Comparison of ENCODE assay signal across 8 cellular contexts in genomic region chr11:75577198-75577597, GRCh38. TPM values are rescaled to one million over a fixed set of nuclear protein-coding genes. Genes with fewer than 3 reads are reported as not detected.
DNase-seq lines count a peak whose midpoint lies in the region; ATAC-seq and TF ChIP-seq lines count a peak whose summit lies in the region.

No MANE protein-coding gene starts in this region.

- intact Hi-C loops in activated T-helper 1 cell treated with anti-CD3 and anti-CD28 coated beads, Interleukin-12 subunit alpha, Interleukin-12 subunit beta, Interleukin-2, Interleukin-4 antibody, amounts not matched to agents 30 ng/mL and 10 ng/mL and 1 ng/mL, durations not matched to agents 14 hours and 24 hours and 36 hours (cut with micrococcal nuclease), result loop anchor here (1.0 kb wide), 2 partner anchors 30 to 132 kb away; no protein-coding TSS in a partner anchor

- peak; percentile 43 for DNase-seq in activated T-helper 1 cell treated with Interleukin-2 at 50 U/mL for 16 hours (ENCODE audit: low read depth)
- no peak for DNase-seq in activated T-helper 1 cell treated with anti-CD3 and anti-CD28 coated beads, Interleukin-12 subunit alpha, Interleukin-12 subunit beta, Interleukin-2, Interleukin-4 antibody, amounts not matched to agents 30 ng/mL and 10 ng/mL and 1 ng/mL, durations not matched to agents 14 hours and 24 hours and 36 hours (ENCODE audit: low spot score)
- DNase-seq in chondrocyte (ENCODE audit: low spot score), result no peak
- DNase-seq in nephron progenitor cell, result peak; percentile 71
- DNase-seq in NOMO-1 (lab: John Stamatoyannopoulos, UW; ENCODE audit: unreplicated experiment in 2 of 2), result no peak

- no peak overlapping the region for H3K27ac Mint-ChIP-seq in activated T-helper 1 cell treated with anti-CD3 and anti-CD28 coated beads, Interleukin-12 subunit alpha, Interleukin-12 subunit beta, Interleukin-2, Interleukin-4 antibody, amounts not matched to agents 30 ng/mL and 10 ng/mL and 1 ng/mL, durations not matched to agents 14 hours and 24 hours and 36 hours
- H3K27ac Mint-ChIP-seq in chondrocyte (ENCODE audit: unreplicated experiment), result peak overlapping the region; percentile 87
- no peak overlapping the region for H3K27ac Mint-ChIP-seq in nephron progenitor cell

- peaks cover 13% of the 10 kb centered on the region for H3K27me3 Mint-ChIP-seq in activated T-helper 1 cell treated with anti-CD3 and anti-CD28 coated beads, Interleukin-12 subunit alpha, Interleukin-12 subunit beta, Interleukin-2, Interleukin-4 antibody, amounts not matched to agents 30 ng/mL and 10 ng/mL and 1 ng/mL, durations not matched to agents 14 hours and 24 hours and 36 hours (ENCODE audit: insufficient read depth)
- H3K27me3 Mint-ChIP-seq in chondrocyte (ENCODE audit: low read depth) (no peaks in the 10 kb centered on the region), nephron progenitor cell (ENCODE audit: low read depth, poor library complexity) (peaks cover 17% of the 10 kb centered on the region)

- no peaks in the 10 kb centered on the region for H3K9me3 Mint-ChIP-seq in activated T-helper 1 cell treated with anti-CD3 and anti-CD28 coated beads, Interleukin-12 subunit alpha, Interleukin-12 subunit beta, Interleukin-2, Interleukin-4 antibody, amounts not matched to agents 30 ng/mL and 10 ng/mL and 1 ng/mL, durations not matched to agents 14 hours and 24 hours and 36 hours
- no peaks in the 10 kb centered on the region for H3K9me3 Mint-ChIP-seq in chondrocyte (ENCODE audit: low read depth)
- no peaks in the 10 kb centered on the region for H3K9me3 Mint-ChIP-seq in nephron progenitor cell

- TF ChIP-seq CTCF in VCaP (conservative IDR thresholded peaks at IDR 0.05) (peak; percentile 71), chondrocyte (IDR thresholded peaks at IDR 0.05) (peak; percentile 79), nephron progenitor cell (IDR thresholded peaks at IDR 0.05) (peak; percentile 49)

- no peak for ATAC-seq in GM21528 (IDR thresholded peaks at IDR 0.05; ENCODE audit: low FRiP score, unreplicated experiment)
- ATAC-seq in GM21717 (IDR thresholded peaks at IDR 0.05; ENCODE audit: unreplicated experiment), result no peak

- H3K4me1 Mint-ChIP-seq in activated T-helper 1 cell treated with anti-CD3 and anti-CD28 coated beads, Interleukin-12 subunit alpha, Interleukin-12 subunit beta, Interleukin-2, Interleukin-4 antibody, amounts not matched to agents 30 ng/mL and 10 ng/mL and 1 ng/mL, durations not matched to agents 14 hours and 24 hours and 36 hours (ENCODE audit: low read depth), result peaks cover 1% of the 10 kb centered on the region
- H3K4me1 Mint-ChIP-seq in chondrocyte (ENCODE audit: low read depth) (peaks cover 25% of the 10 kb centered on the region), nephron progenitor cell (peaks cover 31% of the 10 kb centered on the region)

- H3K36me3 Mint-ChIP-seq in activated T-helper 1 cell treated with anti-CD3 and anti-CD28 coated beads, Interleukin-12 subunit alpha, Interleukin-12 subunit beta, Interleukin-2, Interleukin-4 antibody, amounts not matched to agents 30 ng/mL and 10 ng/mL and 1 ng/mL, durations not matched to agents 14 hours and 24 hours and 36 hours (ENCODE audit: low read depth), result peaks cover 4% of the 10 kb centered on the region
- H3K36me3 Mint-ChIP-seq in chondrocyte (ENCODE audit: low read depth) (peaks cover 7% of the 10 kb centered on the region), nephron progenitor cell (ENCODE audit: low read depth) (peaks cover 20% of the 10 kb centered on the region)

- no peak overlapping the region for H3K4me3 Mint-ChIP-seq in activated T-helper 1 cell treated with anti-CD3 and anti-CD28 coated beads, Interleukin-12 subunit alpha, Interleukin-12 subunit beta, Interleukin-2, Interleukin-4 antibody, amounts not matched to agents 30 ng/mL and 10 ng/mL and 1 ng/mL, durations not matched to agents 14 hours and 24 hours and 36 hours
- H3K4me3 Mint-ChIP-seq in chondrocyte (ENCODE audit: unreplicated experiment), result no peak overlapping the region
- no peak overlapping the region for H3K4me3 Mint-ChIP-seq in nephron progenitor cell

- H3K27ac ChIP-seq in VCaP, result no peak overlapping the region

RNA-seq across cellular contexts. Expression of gene SERPINH1, which starts 15.1 kb away (rescaled TPM):
- total RNA-seq in activated T-helper 1 cell treated with anti-CD3 and anti-CD28 coated beads, Interleukin-12 subunit alpha, Interleukin-12 subunit beta, Interleukin-2, Interleukin-4 antibody, amounts not matched to agents 30 ng/mL and 10 ng/mL and 1 ng/mL, durations not matched to agents 14 hours and 24 hours and 36 hours, result 24.1 and 25.3 TPM in 2 replicates
- 1,000 to 1,204 TPM (median 1,170 TPM) in 3 replicates for total RNA-seq in chondrocyte

RNA-seq across cellular contexts. Expression of gene GDPD5, which starts 51.5 kb away (rescaled TPM):
- total RNA-seq in activated T-helper 1 cell treated with anti-CD3 and anti-CD28 coated beads, Interleukin-12 subunit alpha, Interleukin-12 subunit beta, Interleukin-2, Interleukin-4 antibody, amounts not matched to agents 30 ng/mL and 10 ng/mL and 1 ng/mL, durations not matched to agents 14 hours and 24 hours and 36 hours, result 9.7 and 13.5 TPM in 2 replicates
- 8.9 to 12.6 TPM (median 11.3 TPM) in 3 replicates for total RNA-seq in chondrocyte

Comparison
In these comparisons a context has a peak if more than half of its experiments do, and no peak if none do; other contexts are left out.
1. DNase-seq: peak in activated T-helper 1 cell treated with Interleukin-2 at 50 U/mL for 16 hours (single experiment) and nephron progenitor cell (single experiment); none in activated T-helper 1 cell treated with anti-CD3 and anti-CD28 coated beads, Interleukin-12 subunit alpha, Interleukin-12 subunit beta, Interleukin-2, Interleukin-4 antibody, amounts not matched to agents 30 ng/mL and 10 ng/mL and 1 ng/mL, durations not matched to agents 14 hours and 24 hours and 36 hours (single experiment), chondrocyte (single experiment) and NOMO-1 (0 of 2).
2. RNA of gene SERPINH1, which starts 15.1 kb away (total RNA-seq): 1,000 to 1,204 TPM in chondrocyte; 24.1 to 25.3 TPM in activated T-helper 1 cell treated with anti-CD3 and anti-CD28 coated beads, Interleukin-12 subunit alpha, Interleukin-12 subunit beta, Interleukin-2, Interleukin-4 antibody, amounts not matched to agents 30 ng/mL and 10 ng/mL and 1 ng/mL, durations not matched to agents 14 hours and 24 hours and 36 hours; every median in the first group is over 10 times any median in the second.
3. Peak in every context shown above with its lines, with median percentiles within 50 percentile points of each other: CTCF ChIP-seq.